20 cellular contexts compared by ENCODE assay signal in the genomic region with DNA sequence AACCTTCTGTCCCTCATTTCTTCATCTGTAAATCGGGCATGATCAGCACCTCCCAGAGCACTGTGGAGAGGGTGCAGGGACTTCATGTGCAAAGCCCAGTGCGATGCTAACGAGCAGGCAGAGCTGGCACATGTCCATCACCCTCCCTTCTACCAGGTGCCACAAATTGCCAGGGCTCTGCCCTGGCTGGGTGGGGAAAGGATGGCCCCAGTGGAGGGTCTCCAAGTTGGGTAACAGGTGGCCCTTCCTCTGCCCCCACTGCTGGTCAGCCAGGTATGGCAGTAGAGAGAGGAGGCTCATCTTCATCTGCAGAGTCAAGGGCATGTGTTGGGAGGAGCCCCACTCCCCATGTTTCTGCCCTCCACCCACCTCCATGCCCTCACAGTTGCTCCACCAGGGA.
"Had no signal": no experiment of that assay in that cellular context is flagged by ENCODE, and none has a peak within 500 bp of the region (broad histone marks: within the 10 kb centered on the region; RNA-seq: fewer than 3 reads in every experiment).

No MANE protein-coding gene starts in this region.

- H3K4me3 ChIP-seq: cardiac muscle cell had no signal

- DNase-seq: activated CD4-positive, alpha-beta T cell treated with anti-CD3 and anti-CD28 coated beads for 48 hours; activated CD4-positive, alpha-beta T cell treated with anti-CD3 and anti-CD28 coated beads, Interleukin-2, amount 50 U/mL, for 48 hours; activated CD4-positive, CD25-positive, alpha-beta regulatory T cell treated with anti-CD3 and anti-CD28 coated beads, Interleukin-2, amount 50 U/mL, for 72 hours; activated naive CD4-positive, alpha-beta T cell treated with Interleukin-2 at 50 U/mL for 16 hours; activated T-cell treated with anti-CD3 and anti-CD28 coated beads, Interleukin-2, amount 50 U/mL, for 1 hour; brain microvascular endothelial cell; IMR-90; KBM-7; NCI-H1048; NCI-H1436; NCI-H1694 treated with DMSO at 0.1 percent for 48 hours; NCI-H2029 treated with DMSO at 0.1 percent for 48 hours; NCI-H510A treated with DMSO at 0.1 percent for 48 hours; PC-3; SIG-M5; T-helper 17 cell; T-helper 9 cell had no signal

- H3K36me3 ChIP-seq: brain microvascular endothelial cell, cardiac muscle cell had no signal

- ATAC-seq: activated naive CD4-positive, alpha-beta T cell treated with anti-CD3 and anti-CD28 coated beads, Interleukin-2, amount 50 U/mL, for 72 hours; PC-3; T-helper 17 cell; WTC11 had no signal

- H3K27me3 ChIP-seq: cardiac muscle cell had no signal

- H3K27ac ChIP-seq: brain microvascular endothelial cell, cardiac muscle cell had no signal
